In the genomic region with DNA sequence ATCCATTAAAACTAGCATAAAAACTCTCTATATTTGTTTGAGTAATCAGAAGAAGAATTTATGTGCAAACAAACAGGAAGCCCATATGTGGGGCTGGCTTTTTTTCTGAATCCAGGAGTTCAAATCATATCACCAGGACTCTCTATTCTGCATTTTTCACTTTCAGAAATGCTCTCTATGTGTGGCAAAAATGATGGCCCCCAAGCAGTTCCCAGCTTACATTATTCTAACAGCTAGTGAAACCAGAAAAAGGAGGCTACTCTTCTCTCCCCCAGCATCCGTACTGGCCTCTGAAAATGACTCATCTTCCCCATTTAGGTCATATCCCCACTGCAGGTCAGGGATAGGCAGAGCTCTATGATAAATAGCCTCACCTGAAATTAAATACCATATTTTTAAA, we compare ENCODE assay signal across 9 cellular contexts. TPM values are rescaled to one million over a fixed set of nuclear protein-coding genes. Genes with fewer than 3 reads are reported as not detected.
DNase-seq lines count a peak whose midpoint lies in the region; ATAC-seq, FAIRE-seq and TF ChIP-seq lines count a peak whose summit lies in the region.
"Had no signal": no experiment of that assay in that cellular context is flagged by ENCODE, and none has a peak within 500 bp of the region (broad histone marks: within the 10 kb centered on the region; RNA-seq: fewer than 3 reads in every experiment).

No MANE protein-coding gene starts in this region.

- no peak overlapping the region for H3K4me3 ChIP-seq in GM06990 (replicated peaks; ENCODE audit: low read depth, low read length)

- H3K36me3 ChIP-seq in GM06990 (ENCODE audit: control insufficient read depth, insufficient read depth, low read length) = no peaks in the 10 kb centered on the region

- peak; percentile 87 for ATAC-seq in GM19372 (IDR thresholded peaks at IDR 0.05; ENCODE audit: low read depth, unreplicated experiment)
- ATAC-seq in HG03159 (IDR thresholded peaks at IDR 0.05; ENCODE audit: unreplicated experiment) = peak; percentile 94
- peak; percentile 92 for ATAC-seq in stimulated activated naive CD8-positive, alpha-beta T cell treated with anti-CD3 and anti-CD28 coated beads, Interleukin-15, amount 100 ng/mL, for 72 hours

- no peak overlapping the region for H3K27ac Mint-ChIP-seq in activated CD4-positive, alpha-beta memory T cell treated with anti-CD3 and anti-CD28 coated beads, Interleukin-2, amount 10 ng/mL, durations not matched to agents 7 days and 5 days
- no peak overlapping the region for H3K27ac Mint-ChIP-seq in stimulated activated naive CD8-positive, alpha-beta T cell treated with anti-CD3 and anti-CD28 coated beads, Interleukin-15, amount 100 ng/mL, for 72 hours
- H3K27ac Mint-ChIP-seq: brain had no signal

- H3K4me1 Mint-ChIP-seq in activated CD4-positive, alpha-beta memory T cell treated with anti-CD3 and anti-CD28 coated beads, Interleukin-2, amount 10 ng/mL, durations not matched to agents 7 days and 5 days = peaks cover 59% of the 10 kb centered on the region
- peaks cover 69% of the 10 kb centered on the region for H3K4me1 Mint-ChIP-seq in stimulated activated naive CD8-positive, alpha-beta T cell treated with anti-CD3 and anti-CD28 coated beads, Interleukin-15, amount 100 ng/mL, for 72 hours

- peak; percentile 48 for DNase-seq in GM06990 (ENCODE audit: extremely low read depth, insufficient read length)
- DNase-seq in activated CD4-positive, alpha-beta memory T cell treated with anti-CD3 and anti-CD28 coated beads, Interleukin-2, amount 10 ng/mL, durations not matched to agents 7 days and 5 days = peak; percentile 33
- DNase-seq in stimulated activated naive CD8-positive, alpha-beta T cell treated with anti-CD3 and anti-CD28 coated beads, Interleukin-15, amount 100 ng/mL, for 72 hours = peak; percentile 54 to 71
- DNase-seq in NCI-H128 (lab: John Stamatoyannopoulos, UW; ENCODE audit: unreplicated experiment) = no peak
- no peak for DNase-seq in AML-193 (lab: John Stamatoyannopoulos, UW)
- DNase-seq in HTR-8/SVneo (ENCODE audit: insufficient read length, low spot score) = no peak

- FAIRE-seq in HTR-8/SVneo (lab: Jason Lieb, UNC) = no peak

- no peaks in the 10 kb centered on the region for H3K27me3 ChIP-seq in GM06990 (replicated peaks; ENCODE audit: control insufficient read depth, insufficient read depth, low read length)

- peaks cover 10% of the 10 kb centered on the region for H3K36me3 Mint-ChIP-seq in activated CD4-positive, alpha-beta memory T cell treated with anti-CD3 and anti-CD28 coated beads, Interleukin-2, amount 10 ng/mL, durations not matched to agents 7 days and 5 days (ENCODE audit: low read depth)

- TF ChIP-seq CTCF in GM06990 (IDR thresholded peaks at IDR 0.05; ENCODE audit: insufficient read depth, low read length, poor library complexity, severe bottlenecking) = no peak

- H3K27me3 Mint-ChIP-seq in activated CD4-positive, alpha-beta memory T cell treated with anti-CD3 and anti-CD28 coated beads, Interleukin-2, amount 10 ng/mL, durations not matched to agents 7 days and 5 days = no peaks in the 10 kb centered on the region
- H3K27me3 Mint-ChIP-seq in stimulated activated naive CD8-positive, alpha-beta T cell treated with anti-CD3 and anti-CD28 coated beads, Interleukin-15, amount 100 ng/mL, for 72 hours = no peaks in the 10 kb centered on the region

- CTCF ChIA-PET in activated CD4-positive, alpha-beta memory T cell treated with anti-CD3 and anti-CD28 coated beads, Interleukin-2, amount 10 ng/mL, durations not matched to agents 7 days and 5 days (lab: Charles Lee) = interaction anchor here (0.8 to 1.0 kb wide), 2 partner anchors 39 to 75 kb away, joined by 3 to 5 read pairs; no protein-coding TSS in a partner anchor

- H3K9me3 Mint-ChIP-seq in activated CD4-positive, alpha-beta memory T cell treated with anti-CD3 and anti-CD28 coated beads, Interleukin-2, amount 10 ng/mL, durations not matched to agents 7 days and 5 days = no peaks in the 10 kb centered on the region
- H3K9me3 Mint-ChIP-seq in stimulated activated naive CD8-positive, alpha-beta T cell treated with anti-CD3 and anti-CD28 coated beads, Interleukin-15, amount 100 ng/mL, for 72 hours = no peaks in the 10 kb centered on the region

- POLR2A ChIA-PET in activated CD4-positive, alpha-beta memory T cell treated with anti-CD3 and anti-CD28 coated beads, Interleukin-2, amount 10 ng/mL, durations not matched to agents 7 days and 5 days (lab: Charles Lee) = interaction anchor here (0.7 to 2.4 kb wide), 2 partner anchors 19 to 20 kb away, joined by 3 to 8 read pairs; a partner anchor contains a TSS

- no peak overlapping the region for H3K4me3 Mint-ChIP-seq in activated CD4-positive, alpha-beta memory T cell treated with anti-CD3 and anti-CD28 coated beads, Interleukin-2, amount 10 ng/mL, durations not matched to agents 7 days and 5 days
- H3K4me3 Mint-ChIP-seq in stimulated activated naive CD8-positive, alpha-beta T cell treated with anti-CD3 and anti-CD28 coated beads, Interleukin-15, amount 100 ng/mL, for 72 hours = peak overlapping the region in 1 of 2 donors; percentile 29
- H3K4me3 Mint-ChIP-seq: brain had no signal

RNA-seq across cellular contexts. Expression of a gene that starts 20.4 kb away (rescaled TPM):
- total RNA-seq in activated CD4-positive, alpha-beta memory T cell treated with anti-CD3 and anti-CD28 coated beads, Interleukin-2, amount 10 ng/mL, durations not matched to agents 7 days and 5 days = 10 to 100 TPM; 51.1 to 52.0 TPM

Comparison
In these comparisons a context has a peak if more than half of its experiments do, and no peak if none do; other contexts are left out.
1. DNase-seq: peak in GM06990 (single experiment), activated CD4-positive, alpha-beta memory T cell treated with anti-CD3 and anti-CD28 coated beads, Interleukin-2, amount 10 ng/mL, durations not matched to agents 7 days and 5 days (single experiment) and stimulated activated naive CD8-positive, alpha-beta T cell treated with anti-CD3 and anti-CD28 coated beads, Interleukin-15, amount 100 ng/mL, for 72 hours (2 of 2); none in NCI-H128 (single experiment), AML-193 (0 of 2) and HTR-8/SVneo (single experiment).
2. Peak in every context shown above with its lines, with median percentiles within 50 percentile points of each other: ATAC-seq.